19 cellular contexts compared by ENCODE assay signal in genomic region chr3:154967090-154967489, GRCh38.
"Had no signal": no experiment of that assay in that cellular context is flagged by ENCODE, and none has a peak within 500 bp of the region (broad histone marks: within the 10 kb centered on the region; RNA-seq: fewer than 3 reads in every experiment).

No MANE protein-coding gene starts in this region.

- H3K27me3 ChIP-seq: ascending aorta, neural progenitor cell, tibial nerve, vagina had no signal

- FAIRE-seq: keratinocyte, TTC549 had no signal

- H3K27ac Mint-ChIP-seq: activated naive CD4-positive, alpha-beta T cell treated with anti-CD3 and anti-CD28 coated beads for 36 hours; activated naive CD8-positive, alpha-beta T cell treated with anti-CD3 and anti-CD28 coated beads, Interleukin-2, amount 50 U/mL, for 24 hours; activated T-helper 2 cell treated with anti-CD3 and anti-CD28 coated beads, Interferon-gamma antibody, Interleukin-2, Interleukin-4, amounts not matched to agents 10 μg/mL and 5 μg/mL and 100 μg/mL, durations not matched to agents 14 hours and 24 hours and 36 hours; naive B cell; neural progenitor cell; stimulated activated naive B cell treated with anti-CD40 and anti-IgM and Interleukin-4, amounts not matched to agents 10 μg/mL and 1 μg/mL and 100 μg/mL, for 72 hours had no signal

- H3K36me3 ChIP-seq: ascending aorta, neural progenitor cell, tibial nerve, vagina had no signal

- DNase-seq: activated CD4-positive, alpha-beta T cell treated with anti-CD3 and anti-CD28 coated beads, Interleukin-2, amount 50 U/mL, for 1 hour; activated CD4-positive, CD25-positive, alpha-beta regulatory T cell; activated naive CD4-positive, alpha-beta T cell treated with anti-CD3 and anti-CD28 coated beads for 36 hours; activated naive CD8-positive, alpha-beta T cell treated with anti-CD3 and anti-CD28 coated beads, Interleukin-2, amount 50 U/mL, for 24 hours; hippocampal formation; naive B cell; stimulated activated CD4-positive, alpha-beta T cell treated with anti-CD3 and anti-CD28 coated beads, Interleukin-2, amount 100 ng/mL, for 48 hours; stimulated activated naive B cell treated with anti-CD40 and anti-IgM and Interleukin-4, amounts not matched to agents 10 μg/mL and 1 μg/mL and 100 μg/mL, for 72 hours; T-helper 2 cell had no signal

- H2AFZ ChIP-seq: neural progenitor cell, parathyroid adenoma had no signal

- H3K9me3 ChIP-seq: ascending aorta, tibial nerve, vagina had no signal

- H3K79me2 ChIP-seq: parathyroid adenoma had no signal

- H3K27ac ChIP-seq: ascending aorta, epithelial cell of prostate, neural progenitor cell, parathyroid adenoma, tibial nerve, vagina had no signal

- H3K27me3 Mint-ChIP-seq: activated naive CD8-positive, alpha-beta T cell treated with anti-CD3 and anti-CD28 coated beads, Interleukin-2, amount 50 U/mL, for 24 hours; naive B cell; stimulated activated naive B cell treated with anti-CD40 and anti-IgM and Interleukin-4, amounts not matched to agents 10 μg/mL and 1 μg/mL and 100 μg/mL, for 72 hours had no signal

- H3K36me3 Mint-ChIP-seq: naive B cell; neural progenitor cell; stimulated activated naive B cell treated with anti-CD40 and anti-IgM and Interleukin-4, amounts not matched to agents 10 μg/mL and 1 μg/mL and 100 μg/mL, for 72 hours had no signal

- ATAC-seq: activated naive CD8-positive, alpha-beta T cell treated with anti-CD3 and anti-CD28 coated beads, Interleukin-2, amount 50 U/mL, for 24 hours; left lobe of liver; stimulated activated naive B cell treated with anti-CD40 and anti-IgM and Interleukin-4, amounts not matched to agents 10 μg/mL and 1 μg/mL and 100 μg/mL, for 72 hours had no signal

- H3K4me3 ChIP-seq: ascending aorta, neural progenitor cell, tibial nerve, vagina had no signal

- H3K9ac ChIP-seq: neural progenitor cell, parathyroid adenoma had no signal

- H3K4me3 Mint-ChIP-seq: activated naive CD4-positive, alpha-beta T cell treated with anti-CD3 and anti-CD28 coated beads for 36 hours; activated naive CD8-positive, alpha-beta T cell treated with anti-CD3 and anti-CD28 coated beads, Interleukin-2, amount 50 U/mL, for 24 hours; naive B cell; neural progenitor cell; stimulated activated naive B cell treated with anti-CD40 and anti-IgM and Interleukin-4, amounts not matched to agents 10 μg/mL and 1 μg/mL and 100 μg/mL, for 72 hours had no signal

- H3K4me2 ChIP-seq: neural progenitor cell had no signal

- H3K4me1 Mint-ChIP-seq: activated naive CD8-positive, alpha-beta T cell treated with anti-CD3 and anti-CD28 coated beads, Interleukin-2, amount 50 U/mL, for 24 hours; naive B cell; neural progenitor cell; stimulated activated naive B cell treated with anti-CD40 and anti-IgM and Interleukin-4, amounts not matched to agents 10 μg/mL and 1 μg/mL and 100 μg/mL, for 72 hours had no signal

- H3K4me1 ChIP-seq: neural progenitor cell, parathyroid adenoma had no signal

- H3K9me3 Mint-ChIP-seq: activated naive CD4-positive, alpha-beta T cell treated with anti-CD3 and anti-CD28 coated beads for 36 hours; activated naive CD8-positive, alpha-beta T cell treated with anti-CD3 and anti-CD28 coated beads, Interleukin-2, amount 50 U/mL, for 24 hours; activated T-helper 2 cell treated with anti-CD3 and anti-CD28 coated beads, Interferon-gamma antibody, Interleukin-2, Interleukin-4, amounts not matched to agents 10 μg/mL and 5 μg/mL and 100 μg/mL, durations not matched to agents 14 hours and 24 hours and 36 hours; naive B cell; neural progenitor cell; stimulated activated naive B cell treated with anti-CD40 and anti-IgM and Interleukin-4, amounts not matched to agents 10 μg/mL and 1 μg/mL and 100 μg/mL, for 72 hours had no signal
